Comparison of ENCODE assay signal across 8 cellular contexts in the genomic region with DNA sequence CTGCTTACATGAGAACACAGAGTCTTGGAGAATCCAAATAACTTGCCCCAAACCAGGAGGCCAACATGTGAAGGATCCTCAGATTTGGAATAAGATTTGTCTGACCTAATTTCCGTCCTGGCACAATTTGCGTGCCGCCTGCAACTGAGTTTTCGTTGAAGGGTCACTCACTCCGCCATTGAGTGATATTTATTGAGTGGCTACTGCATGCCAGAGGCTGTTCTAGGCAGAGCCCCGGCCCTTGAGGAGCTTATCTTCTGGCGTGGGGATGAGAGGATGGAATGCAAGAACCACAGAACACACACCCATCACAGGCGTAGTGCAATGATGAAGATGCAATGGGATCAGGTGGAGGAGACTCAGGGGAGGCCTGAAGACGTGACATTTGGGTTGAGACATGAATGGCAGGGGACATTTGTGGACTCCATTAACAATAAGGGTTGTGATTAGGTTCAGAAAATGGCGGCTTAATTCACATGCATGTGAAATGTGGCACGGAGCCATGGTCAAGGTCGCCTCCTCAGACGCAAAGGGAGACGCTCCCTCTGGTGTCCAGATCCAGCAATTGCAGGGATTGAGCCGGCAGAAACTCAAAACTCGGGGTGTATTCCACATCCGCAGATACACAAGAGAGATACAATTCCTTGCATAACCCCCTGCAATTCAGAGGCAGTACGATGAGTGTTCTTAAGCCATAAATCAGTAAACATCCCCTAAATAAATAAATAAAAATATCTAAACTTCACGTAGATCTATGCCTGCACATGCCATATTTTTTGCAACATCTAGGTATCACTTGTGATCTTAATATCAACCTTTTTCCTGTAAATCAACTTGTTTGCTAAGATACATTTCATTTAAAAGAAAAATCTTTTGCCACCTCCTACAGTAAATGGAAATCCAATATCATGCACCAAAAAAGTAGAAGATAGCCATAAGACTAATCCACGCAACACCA. TPM values are rescaled to one million over a fixed set of nuclear protein-coding genes. Genes with fewer than 3 reads are reported as not detected.
DNase-seq lines count a peak whose midpoint lies in the region; ATAC-seq and TF ChIP-seq lines count a peak whose summit lies in the region.

No MANE protein-coding gene starts in this region.

- H3K4me1 ChIP-seq in Panc1 (ENCODE audit: control insufficient read depth, insufficient read depth, low read length) (no peaks in the 10 kb centered on the region), stomach (peaks cover 10 to 22% (median 19%) of the 10 kb centered on the region in 4 donors)

- H3K79me2 ChIP-seq in neural cell (replicated peaks; ENCODE audit: insufficient read depth, low read length), result no peaks in the 10 kb centered on the region

- ATAC-seq in Panc1 (0 out of 2 replicates have a peak, but pooled peaks have one; percentile 42), GM21786 (IDR thresholded peaks at IDR 0.05; ENCODE audit: unreplicated experiment) (no peak)
- ATAC-seq in activated T-cell treated with anti-CD3 and anti-CD28 coated beads, Interleukin-2, amount 50 U/mL, for 72 hours (replicated peaks in 1 of 2), result peak; percentile 53 to 54

- no peaks in the 10 kb centered on the region for H3F3A ChIP-seq in neural cell (ENCODE audit: insufficient read depth, low read length, poor library complexity, severe bottlenecking)

- TF ChIP-seq EP300 in neural cell (conservative IDR thresholded peaks at IDR 0.05; ENCODE audit: poor library complexity, severe bottlenecking) (no peak), stomach (IDR thresholded peaks at IDR 0.05) (no peak)

- TF ChIP-seq RAD21 in neural cell (conservative IDR thresholded peaks at IDR 0.05), result peak; percentile 91

- peaks cover 9% of the 10 kb centered on the region for H3K4me1 Mint-ChIP-seq in activated T-cell treated with anti-CD3 and anti-CD28 coated beads, Interleukin-2, amount 50 U/mL, for 72 hours (ENCODE audit: low read depth)

- in situ Hi-C loops in Panc1 (cut with HindIII; ENCODE audit: low pct_unique_long_range_greater_than_20kb, low sequenced_read_pairs), result no loop called here

- no peak overlapping the region for H3K9ac ChIP-seq in neural cell (ENCODE audit: low read length)

- WGBS in stomach, 5 donors, result 44 to 51% (median 48%) methylated on average over 19 to 20 of the region's 20 CpGs

- TF ChIP-seq POLR2A in stomach (IDR thresholded peaks at IDR 0.05), result no peak

- BruUV-seq in Panc1 (replicated peaks; lab: Mats Ljungman, UMichigan), result no TSS peak

- H3K4me2 ChIP-seq in neural cell (ENCODE audit: low read length), result no peak overlapping the region

- H4K20me1 ChIP-seq in neural cell (ENCODE audit: insufficient read depth), result no peaks in the 10 kb centered on the region

- H3K4me3 ChIP-seq in Panc1 (ENCODE audit: low read depth in 2 of 2, low read length in 2 of 2), result no peak overlapping the region
- no peak overlapping the region for H3K4me3 ChIP-seq in neural cell (ENCODE audit: low read length)
- no peak overlapping the region for H3K4me3 ChIP-seq in stomach

- H3K27me3 ChIP-seq in Panc1 (ENCODE audit: control insufficient read depth, insufficient read depth, low read length) (no peaks in the 10 kb centered on the region), neural cell (ENCODE audit: insufficient read depth, low read depth, low read length) (no peaks in the 10 kb centered on the region), stomach (no peaks in the 10 kb centered on the region)

- DNase-seq in EH (ENCODE audit: low read depth) (peak; percentile 73), Panc1 (ENCODE audit: low read depth, low spot score) (peak; percentile 41), fibroblast of peridontal ligament (ENCODE audit: extremely low read depth) (peak; percentile 75), stomach (peak; percentile 91)
- DNase-seq in activated T-cell treated with anti-CD3 and anti-CD28 coated beads, Interleukin-2, amount 50 U/mL, for 72 hours, result peak; percentile 71 to 72

- no peaks in the 10 kb centered on the region for H3K9me2 ChIP-seq in neural cell (ENCODE audit: insufficient read depth, low read length)

- no peak overlapping the region for H2AFZ ChIP-seq in neural cell (ENCODE audit: low read depth, low read length)

- H3K27ac Mint-ChIP-seq in activated T-cell treated with anti-CD3 and anti-CD28 coated beads, Interleukin-2, amount 50 U/mL, for 72 hours, result no peak overlapping the region

- H3K36me3 Mint-ChIP-seq in activated T-cell treated with anti-CD3 and anti-CD28 coated beads, Interleukin-2, amount 50 U/mL, for 72 hours (ENCODE audit: insufficient read depth in 2 of 2), result no peaks in the 10 kb centered on the region

- CTCF ChIA-PET in Panc1 (lab: Charles Lee), result interaction anchor here (0.6 kb wide), 1 partner anchor 252 kb away, joined by 3 read pairs; no protein-coding TSS in a partner anchor

- no peaks in the 10 kb centered on the region for H3K9me3 Mint-ChIP-seq in activated T-cell treated with anti-CD3 and anti-CD28 coated beads, Interleukin-2, amount 50 U/mL, for 72 hours

- peaks cover 4% of the 10 kb centered on the region for H3K27me3 Mint-ChIP-seq in activated T-cell treated with anti-CD3 and anti-CD28 coated beads, Interleukin-2, amount 50 U/mL, for 72 hours (ENCODE audit: low read depth)

- H3K36me3 ChIP-seq in Panc1 (ENCODE audit: control insufficient read depth, insufficient read depth, low read length), result no peaks in the 10 kb centered on the region
- H3K36me3 ChIP-seq in neural cell (ENCODE audit: insufficient read depth, low read length), result no peaks in the 10 kb centered on the region
- no peaks in the 10 kb centered on the region for H3K36me3 ChIP-seq in stomach

- H3K27ac ChIP-seq in Panc1 (ENCODE audit: low read length) (no peak overlapping the region), neural cell (ENCODE audit: low read length) (no peak overlapping the region), stomach (no peak overlapping the region)

- POLR2A ChIA-PET in Panc1 (lab: Charles Lee), result no interaction called here

- intact Hi-C loops in Panc1 (cut with micrococcal nuclease; ENCODE audit: unreplicated experiment), result loop anchor here (5.0 kb wide), 1 partner anchor 179 kb away; no protein-coding TSS in a partner anchor
- intact Hi-C loops in stomach (cut with DNase I; ENCODE audit: low total_unique reads), result no loop called here

- H3K9me3 ChIP-seq in Panc1 (ENCODE audit: control insufficient read depth, insufficient read depth, low read depth, low read length) (no peaks in the 10 kb centered on the region), neural cell (ENCODE audit: low read length) (no peaks in the 10 kb centered on the region), stomach (no peaks in the 10 kb centered on the region)

- TF ChIP-seq CTCF in LNCAP (IDR thresholded peaks at IDR 0.05) (peak; percentile 96), Panc1 (IDR thresholded peaks at IDR 0.05) (peak; percentile 88), neural cell (IDR thresholded peaks at IDR 0.05; ENCODE audit: poor library complexity, severe bottlenecking) (peak; percentile 90), stomach (IDR thresholded peaks at IDR 0.05) (peak in 5 of 7 experiments; percentile 77 to 88 (median 87))

- no peak overlapping the region for H3K4me3 Mint-ChIP-seq in activated T-cell treated with anti-CD3 and anti-CD28 coated beads, Interleukin-2, amount 50 U/mL, for 72 hours

TF ChIP-seq in neural cell, 6 proteins besides CTCF, POLR2A, EP300 and RAD21:
- no peak for TF ChIP-seq POLR2AphosphoS5 (IDR thresholded peaks at IDR 0.05)
- TF ChIP-seq SMC3 (conservative IDR thresholded peaks at IDR 0.05; ENCODE audit: poor library complexity), result peak; percentile 96
TF ChIP-seq in neural cell: peak in this region for 1.

RNA-seq across cellular contexts. Expression of gene CACNG4, which starts 57.9 kb away (rescaled TPM):
- total RNA-seq in Panc1 (2021; ENCODE audit: unreplicated experiment) (40.3 TPM), stomach (1 to 10 TPM in 2 of 5 donors, under 1 TPM in 1, not detected in 2; 0.45 to 8.8 (median 1.5) TPM)
- 37.7 TPM for polyA plus RNA-seq in Panc1 (2012; ENCODE audit: insufficient read length)
- total RNA-seq in activated T-cell treated with anti-CD3 and anti-CD28 coated beads, Interleukin-2, amount 50 U/mL, for 72 hours, result not detected
- polyA plus RNA-seq in neural cell (32.9 and 41.9 TPM in 2 replicates), stomach (1 to 10 TPM in 1 of 3 donors, under 1 TPM in 2; 0.15 to 3.1 (median 0.33) TPM)
- 60.9 and 67.5 TPM in 2 replicates for polyA minus RNA-seq in neural cell

Comparison
In these comparisons a context has a peak if more than half of its experiments do, and no peak if none do; other contexts are left out.
1. DNase-seq: peak in every context shown above with its lines; median percentile 91 in stomach; 75 in fibroblast of peridontal ligament; 73 in EH; 72 in activated T-cell treated with anti-CD3 and anti-CD28 coated beads, Interleukin-2, amount 50 U/mL, for 72 hours; 41 in Panc1.